8 cellular contexts compared by ENCODE assay signal in genomic region chr5:181217805-181218065, GRCh38. TPM values are rescaled to one million over a fixed set of nuclear protein-coding genes. Genes with fewer than 3 reads are reported as not detected.
DNase-seq lines count a peak whose midpoint lies in the region; ATAC-seq, FAIRE-seq and TF ChIP-seq lines count a peak whose summit lies in the region.

No MANE protein-coding gene starts in this region.

- H4K20me1 ChIP-seq in keratinocyte (ENCODE audit: control insufficient read depth, extremely low read depth, insufficient read depth, low read length), result no peaks in the 10 kb centered on the region

- no peak for TF ChIP-seq CTCF in keratinocyte (optimal IDR thresholded peaks at IDR 0.05 in 1 of 3, IDR thresholded peaks at IDR 0.05 in 1 of 3, conservative IDR thresholded peaks at IDR 0.05 in 1 of 3; ENCODE audit: extremely low read depth in 1 of 3, insufficient read depth in 2 of 3, low read length in 3 of 3)

- no peaks in the 10 kb centered on the region for H3K27me3 ChIP-seq in keratinocyte (ENCODE audit: control insufficient read depth, extremely low read depth, insufficient read depth, low read length)
- no peaks in the 10 kb centered on the region for H3K27me3 ChIP-seq in subcutaneous abdominal adipose tissue (ENCODE audit: control insufficient read depth in 5 of 5, insufficient read depth in 4 of 5, low read length in 5 of 5)

- peak; percentile 27 for ATAC-seq in GM19324 (IDR thresholded peaks at IDR 0.05; ENCODE audit: low FRiP score, unreplicated experiment)
- ATAC-seq in HG03460 (IDR thresholded peaks at IDR 0.05; ENCODE audit: unreplicated experiment), result peak; percentile 19

- no peaks in the 10 kb centered on the region for H3K9me3 Mint-ChIP-seq in activated naive CD8-positive, alpha-beta T cell (ENCODE audit: low read depth)

- no peak for DNase-seq in keratinocyte (ENCODE audit: low read depth, low spot score)
- DNase-seq in effector CD8-positive, alpha-beta T cell (lab: John Stamatoyannopoulos, UW), result no peak
- DNase-seq in kidney glomerular epithelial cell (lab: John Stamatoyannopoulos, UW), result no peak
- no peak for DNase-seq in cortex of kidney (lab: John Stamatoyannopoulos, UW)

- no peaks in the 10 kb centered on the region for H3K9me1 ChIP-seq in keratinocyte (ENCODE audit: control insufficient read depth, extremely low read depth, insufficient read depth, low read length)

- FAIRE-seq in keratinocyte (lab: Jason Lieb, UNC), result no peak

- peak overlapping the region; percentile 94 for H3K27ac Mint-ChIP-seq in activated naive CD8-positive, alpha-beta T cell

- H3K9ac ChIP-seq in keratinocyte (ENCODE audit: control insufficient read depth, extremely low read depth, insufficient read depth, low read length), result peak overlapping the region; percentile 52
- peak overlapping the region in 3 of 5 donors; percentile 0 to 64 (median 25) for H3K9ac ChIP-seq in subcutaneous abdominal adipose tissue (ENCODE audit: low read length in 5 of 5)

- H3K27me3 Mint-ChIP-seq in activated naive CD8-positive, alpha-beta T cell, result no peaks in the 10 kb centered on the region

- peak overlapping the region; percentile 98 for H3K4me3 Mint-ChIP-seq in activated naive CD8-positive, alpha-beta T cell

- peak overlapping the region; percentile 90 for H2AFZ ChIP-seq in keratinocyte (ENCODE audit: control insufficient read depth, low read length)

- peak overlapping the region; percentile 92 for H3K4me2 ChIP-seq in keratinocyte (ENCODE audit: control insufficient read depth, extremely low read depth, insufficient read depth, low read depth, low read length)

- H3K4me1 Mint-ChIP-seq in activated naive CD8-positive, alpha-beta T cell (ENCODE audit: low read depth), result peaks cover 36% of the 10 kb centered on the region

- peak overlapping the region; percentile 36 to 76 (median 57) for H3K4me3 ChIP-seq in keratinocyte (ENCODE audit: control insufficient read depth in 2 of 3, extremely low read depth in 1 of 3, insufficient read depth in 2 of 3, low read depth in 1 of 3, low read length in 3 of 3)
- peak overlapping the region; percentile 65 to 92 (median 70) for H3K4me3 ChIP-seq in subcutaneous abdominal adipose tissue (ENCODE audit: low read depth in 1 of 5, low read length in 5 of 5)

- H3K36me3 Mint-ChIP-seq in activated naive CD8-positive, alpha-beta T cell, result no peaks in the 10 kb centered on the region

- H3K9me3 ChIP-seq in keratinocyte (ENCODE audit: control insufficient read depth, low read depth, low read length) (no peaks in the 10 kb centered on the region), subcutaneous abdominal adipose tissue (ENCODE audit: control insufficient read depth in 5 of 5, low read length in 5 of 5) (no peaks in the 10 kb centered on the region)

- H3K36me3 ChIP-seq in keratinocyte (ENCODE audit: control insufficient read depth in 2 of 2, extremely low read depth in 1 of 2, insufficient read depth in 2 of 2, low read length in 2 of 2) (no peaks in the 10 kb centered on the region), subcutaneous abdominal adipose tissue (ENCODE audit: control insufficient read depth in 5 of 5, insufficient read depth in 5 of 5, low read length in 5 of 5) (no peaks in the 10 kb centered on the region)

- dilution Hi-C loops in keratinocyte (cut with MboI; ENCODE audit: extremely low pct_ligation_motif_present, low sequenced_read_pairs), result no loop called here

- no peaks in the 10 kb centered on the region for H3K79me2 ChIP-seq in keratinocyte (ENCODE audit: control insufficient read depth, insufficient read depth, low read length)

- H3K4me1 ChIP-seq in keratinocyte (ENCODE audit: control insufficient read depth, extremely low read depth, insufficient read depth, low read length), result peaks cover 10% of the 10 kb centered on the region
- H3K4me1 ChIP-seq in subcutaneous abdominal adipose tissue (ENCODE audit: control insufficient read depth in 5 of 5, insufficient read depth in 5 of 5, low read length in 5 of 5), result peaks cover 9 to 38% (median 30%) of the 10 kb centered on the region in 5 donors

- peak overlapping the region; percentile 36 for H3K27ac ChIP-seq in keratinocyte (ENCODE audit: control insufficient read depth, insufficient read depth, low read length)
- H3K27ac ChIP-seq in subcutaneous abdominal adipose tissue (ENCODE audit: low read depth, low read length), result peak overlapping the region; percentile 62

RNA-seq across cellular contexts. Expression of gene TRIM41, which starts 5.3 kb away (rescaled TPM):
- polyA plus RNA-seq in keratinocyte, result 11.8 to 14.1 TPM (median 13.4 TPM) in 3 replicates
- 6.8 TPM for polyA plus RNA-seq in keratinocyte (2011; ENCODE audit: low read depth)
- polyA plus RNA-seq in keratinocyte (2011; cell fraction: cytosol; rRNA removed), result 9.2 and 12.8 TPM in 2 replicates
- 40.3 and 44.3 TPM in 2 replicates for polyA plus RNA-seq in keratinocyte (2011; cell fraction: nucleus; rRNA removed)
- 12.2 and 19.8 TPM in 2 replicates for polyA plus RNA-seq in keratinocyte (2012; ENCODE audit: low replicate concordance)
- polyA minus RNA-seq in keratinocyte, result 5.2 to 10.3 TPM (median 5.3 TPM) in 3 replicates
- 12.5 TPM for polyA minus RNA-seq in keratinocyte (2011; cell fraction: cytosol; rRNA and poly(A)+ RNA removed)
- 11.0 and 11.1 TPM in 2 replicates for polyA minus RNA-seq in keratinocyte (2011; cell fraction: nucleus; rRNA and poly(A)+ RNA removed)

RNA-seq across cellular contexts. Expression of gene TRIM7, which starts 12.7 kb away (rescaled TPM):
- polyA plus RNA-seq in keratinocyte, result 21.7 to 27.6 TPM (median 22.4 TPM) in 3 replicates
- 8.8 TPM for polyA plus RNA-seq in keratinocyte (2011; ENCODE audit: low read depth)
- polyA plus RNA-seq in keratinocyte (2011; cell fraction: cytosol; rRNA removed), result 20.1 and 22.0 TPM in 2 replicates
- 28.5 and 29.7 TPM in 2 replicates for polyA plus RNA-seq in keratinocyte (2011; cell fraction: nucleus; rRNA removed)
- polyA plus RNA-seq in keratinocyte (2012; ENCODE audit: low replicate concordance), result 16.7 and 25.6 TPM in 2 replicates
- 7.2 to 10.6 TPM (median 8.1 TPM) in 3 replicates for polyA minus RNA-seq in keratinocyte
- polyA minus RNA-seq in keratinocyte (2011; cell fraction: cytosol; rRNA and poly(A)+ RNA removed), result 15.7 TPM
- 7.7 and 9.9 TPM in 2 replicates for polyA minus RNA-seq in keratinocyte (2011; cell fraction: nucleus; rRNA and poly(A)+ RNA removed)

RNA-seq across cellular contexts. Expression of gene RACK1, which starts 26.0 kb away (rescaled TPM):
- 3,291 to 4,197 TPM (median 3,883 TPM) in 3 replicates for polyA plus RNA-seq in keratinocyte
- 6,866 TPM for polyA plus RNA-seq in keratinocyte (2011; ENCODE audit: low read depth)
- 3,208 and 4,094 TPM in 2 replicates for polyA plus RNA-seq in keratinocyte (2011; cell fraction: cytosol; rRNA removed)
- polyA plus RNA-seq in keratinocyte (2011; cell fraction: nucleus; rRNA removed), result 1,292 and 1,405 TPM in 2 replicates
- 2,997 and 3,266 TPM in 2 replicates for polyA plus RNA-seq in keratinocyte (2012; ENCODE audit: low replicate concordance)
- polyA minus RNA-seq in keratinocyte, result 6,396 to 10,268 TPM (median 9,173 TPM) in 3 replicates
- 5,229 TPM for polyA minus RNA-seq in keratinocyte (2011; cell fraction: cytosol; rRNA and poly(A)+ RNA removed)
- 1,104 and 1,134 TPM in 2 replicates for polyA minus RNA-seq in keratinocyte (2011; cell fraction: nucleus; rRNA and poly(A)+ RNA removed)

RNA-seq across cellular contexts. Expression of gene TRIM52, which starts 43.2 kb away (rescaled TPM):
- 4.3 to 7.7 TPM (median 7.5 TPM) in 3 replicates for polyA plus RNA-seq in keratinocyte
- 3.3 TPM for polyA plus RNA-seq in keratinocyte (2011; ENCODE audit: low read depth)
- polyA plus RNA-seq in keratinocyte (2011; cell fraction: cytosol; rRNA removed), result 2.4 and 3.4 TPM in 2 replicates
- polyA plus RNA-seq in keratinocyte (2011; cell fraction: nucleus; rRNA removed), result 20.3 and 23.5 TPM in 2 replicates
- polyA plus RNA-seq in keratinocyte (2012; ENCODE audit: low replicate concordance), result 4.2 and 5.7 TPM in 2 replicates
- 1.9 to 12.9 TPM (median 3.9 TPM) in 3 replicates for polyA minus RNA-seq in keratinocyte
- polyA minus RNA-seq in keratinocyte (2011; cell fraction: cytosol; rRNA and poly(A)+ RNA removed), result 5.4 TPM
- 3.5 and 7.0 TPM in 2 replicates for polyA minus RNA-seq in keratinocyte (2011; cell fraction: nucleus; rRNA and poly(A)+ RNA removed)
